In genomic region chr10:88062798-88063472, GRCh38 we compare ENCODE assay signal across 11 cellular contexts.
DNase-seq lines count a peak whose midpoint lies in the region; ATAC-seq, FAIRE-seq and TF ChIP-seq lines count a peak whose summit lies in the region.
"Had no signal": no experiment of that assay in that cellular context is flagged by ENCODE, and none has a peak within 500 bp of the region (broad histone marks: within the 10 kb centered on the region; RNA-seq: fewer than 3 reads in every experiment).

No MANE protein-coding gene starts in this region.

- peak overlapping the region; percentile 56 for H3K9ac ChIP-seq in smooth muscle cell (ENCODE audit: low read depth)

- H3K27ac Mint-ChIP-seq in activated naive CD4-positive, alpha-beta T cell treated with anti-CD3 and anti-CD28 coated beads, Interleukin-2, amount 10 ng/mL, durations not matched to agents 7 days and 5 days: no peak overlapping the region

- no peak for TF ChIP-seq POLR2A in GM12892 (IDR thresholded peaks at IDR 0.05; ENCODE audit: low read depth, low read length)

- H3F3A ChIP-seq in smooth muscle cell (ENCODE audit: low read depth): peaks cover 19% of the 10 kb centered on the region

- TF ChIP-seq CTCF in hepatocyte (IDR thresholded peaks at IDR 0.05; ENCODE audit: poor library complexity) (no peak), smooth muscle cell (IDR thresholded peaks at IDR 0.05; ENCODE audit: borderline replicate concordance, insufficient read depth, poor library complexity, severe bottlenecking) (no peak)

- H3K4me3 Mint-ChIP-seq in activated naive CD4-positive, alpha-beta T cell treated with anti-CD3 and anti-CD28 coated beads, Interleukin-2, amount 10 ng/mL, durations not matched to agents 7 days and 5 days: no peak overlapping the region
- no peak overlapping the region for H3K4me3 Mint-ChIP-seq in activated T-cell treated with anti-CD3 and anti-CD28 coated beads, Interleukin-2, amount 50 U/mL, for 4 hours

- H3K27ac ChIP-seq in adipose tissue (ENCODE audit: low read depth, low read length): peak overlapping the region; percentile 45
- peak overlapping the region; percentile 88 for H3K27ac ChIP-seq in hepatocyte
- H3K27ac ChIP-seq in smooth muscle cell (ENCODE audit: low read depth): peak overlapping the region; percentile 89

- H3K36me3 ChIP-seq in hepatocyte (replicated peaks; ENCODE audit: insufficient read depth, low read depth) (no peaks in the 10 kb centered on the region), smooth muscle cell (ENCODE audit: low read depth) (no peaks in the 10 kb centered on the region)

- 37 to 48% (median 48%) methylated on average over 4 of the region's 4 CpGs for WGBS in adipose tissue, 3 donors
- 46% methylated on average over 4 of the region's 4 CpGs for WGBS in hepatocyte (ENCODE audit: low lambda C conversion rate, missing lambda C conversion rate)
- WGBS in smooth muscle cell (ENCODE audit: low lambda C conversion rate): 48% methylated on average over 4 of the region's 4 CpGs

- H3K9me3 ChIP-seq in hepatocyte (ENCODE audit: low read depth) (no peaks in the 10 kb centered on the region), smooth muscle cell (replicated peaks; ENCODE audit: low read depth) (no peaks in the 10 kb centered on the region)

- no peaks in the 10 kb centered on the region for H3K9me2 ChIP-seq in hepatocyte (replicated peaks; ENCODE audit: insufficient read depth)

- H3K79me2 ChIP-seq in hepatocyte (no peaks in the 10 kb centered on the region), smooth muscle cell (ENCODE audit: low read depth) (no peaks in the 10 kb centered on the region)

- peaks cover 39% of the 10 kb centered on the region for H3K4me1 Mint-ChIP-seq in activated naive CD4-positive, alpha-beta T cell treated with anti-CD3 and anti-CD28 coated beads, Interleukin-2, amount 10 ng/mL, durations not matched to agents 7 days and 5 days
- peaks cover 62% of the 10 kb centered on the region for H3K4me1 Mint-ChIP-seq in activated T-cell treated with anti-CD3 and anti-CD28 coated beads, Interleukin-2, amount 50 U/mL, for 4 hours (ENCODE audit: low read depth)

- no peak overlapping the region for H3K4me3 ChIP-seq in hepatocyte
- no peak overlapping the region for H3K4me3 ChIP-seq in smooth muscle cell

- peaks cover 11% of the 10 kb centered on the region for H3K36me3 Mint-ChIP-seq in activated naive CD4-positive, alpha-beta T cell treated with anti-CD3 and anti-CD28 coated beads, Interleukin-2, amount 10 ng/mL, durations not matched to agents 7 days and 5 days
- H3K36me3 Mint-ChIP-seq in activated T-cell treated with anti-CD3 and anti-CD28 coated beads, Interleukin-2, amount 50 U/mL, for 4 hours (ENCODE audit: insufficient read depth): no peaks in the 10 kb centered on the region

- H3K9me3 Mint-ChIP-seq in activated naive CD4-positive, alpha-beta T cell treated with anti-CD3 and anti-CD28 coated beads, Interleukin-2, amount 10 ng/mL, durations not matched to agents 7 days and 5 days: peaks cover 12% of the 10 kb centered on the region
- no peaks in the 10 kb centered on the region for H3K9me3 Mint-ChIP-seq in activated T-cell treated with anti-CD3 and anti-CD28 coated beads, Interleukin-2, amount 50 U/mL, for 4 hours

- FAIRE-seq in GM12892 (lab: Jason Lieb, UNC): peak; percentile 30

- H4K20me1 ChIP-seq in hepatocyte (ENCODE audit: insufficient read depth, poor library complexity, severe bottlenecking): no peaks in the 10 kb centered on the region
- no peaks in the 10 kb centered on the region for H4K20me1 ChIP-seq in smooth muscle cell (ENCODE audit: low read depth)

- H3K27me3 ChIP-seq in hepatocyte (no peaks in the 10 kb centered on the region), smooth muscle cell (ENCODE audit: low read depth) (no peaks in the 10 kb centered on the region)

- H3K4me1 ChIP-seq in hepatocyte (ENCODE audit: insufficient read depth) (peaks cover 21% of the 10 kb centered on the region), smooth muscle cell (ENCODE audit: low read depth) (peaks cover 14% of the 10 kb centered on the region)

- H2AFZ ChIP-seq in hepatocyte: peak overlapping the region; percentile 38
- peak overlapping the region; percentile 94 for H2AFZ ChIP-seq in smooth muscle cell (ENCODE audit: low read depth)

- DNase-seq in GM12892 (ENCODE audit: insufficient read length): no peak
- no peak for DNase-seq in hepatocyte (ENCODE audit: low spot score)
- no peak for DNase-seq in smooth muscle cell (lab: John Stamatoyannopoulos, UW; ENCODE audit: unreplicated experiment)
- no peak for DNase-seq in activated naive CD4-positive, alpha-beta T cell treated with anti-CD3 and anti-CD28 coated beads, Interleukin-2, amount 10 ng/mL, durations not matched to agents 7 days and 5 days
- no peak for DNase-seq in MV-4-11 (lab: John Stamatoyannopoulos, UW)
- no peak for DNase-seq in activated T-cell treated with anti-CD3 and anti-CD28 coated beads, Interleukin-2, amount 50 U/mL, for 4 hours
- no peak for DNase-seq in germinal center (ENCODE audit: low spot score)
- DNase-seq: anterior cingulate cortex, mesendoderm, NCI-H187 treated with DMSO at 0.1 percent for 48 hours had no signal

- ATAC-seq in activated T-cell treated with anti-CD3 and anti-CD28 coated beads, Interleukin-2, amount 50 U/mL, for 4 hours: no peak

- CTCF ChIA-PET in activated naive CD4-positive, alpha-beta T cell treated with anti-CD3 and anti-CD28 coated beads, Interleukin-2, amount 10 ng/mL, durations not matched to agents 7 days and 5 days (lab: Charles Lee): no interaction called here

- H3K27me3 Mint-ChIP-seq in activated naive CD4-positive, alpha-beta T cell treated with anti-CD3 and anti-CD28 coated beads, Interleukin-2, amount 10 ng/mL, durations not matched to agents 7 days and 5 days: no peaks in the 10 kb centered on the region
- H3K27me3 Mint-ChIP-seq in activated T-cell treated with anti-CD3 and anti-CD28 coated beads, Interleukin-2, amount 50 U/mL, for 4 hours (ENCODE audit: low read depth): no peaks in the 10 kb centered on the region

- H3K4me2 ChIP-seq in hepatocyte (peak overlapping the region; percentile 33), smooth muscle cell (peak overlapping the region; percentile 67)
